8 cellular contexts compared by ENCODE assay signal in genomic region chr12:104064842-104065441, GRCh38. TPM values are rescaled to one million over a fixed set of nuclear protein-coding genes. Genes with fewer than 3 reads are reported as not detected.
A peak's percentile ranks its signal among the peaks of the same experiment; 100 is the strongest.
DNase-seq lines count a peak whose midpoint lies in the region; ATAC-seq and TF ChIP-seq lines count a peak whose summit lies in the region.

No MANE protein-coding gene starts in this region.

- peak overlapping the region; percentile 89 to 96 (median 95) for H3K4me3 Mint-ChIP-seq in naive B cell

- no peaks in the 10 kb centered on the region for H4K20me1 ChIP-seq in SK-N-SH (ENCODE audit: insufficient read depth)

- peaks cover 6 to 13% of the 10 kb centered on the region in 2 experiments; a peak in 3 of 4 replicates for H3K4me1 ChIP-seq in SK-N-SH (ENCODE audit: control insufficient read depth in 1 of 2, insufficient read depth in 2 of 2, low read depth in 1 of 2, low read length in 1 of 2)

- TF ChIP-seq RAD21 in SK-N-SH (IDR thresholded peaks at IDR 0.05; ENCODE audit: low read length) = no peak

- TF ChIP-seq CTCF in GM10248 (IDR thresholded peaks at IDR 0.05; ENCODE audit: control extremely low read depth, extremely low read depth, low read depth, missing control alignments) (no peak), SK-N-SH (IDR thresholded peaks at IDR 0.05) (no peak), epithelial cell of proximal tubule (conservative IDR thresholded peaks at IDR 0.05; ENCODE audit: low read depth, low read length) (no peak)

- H3K36me3 ChIP-seq in SK-N-SH (replicated peaks in 1 of 2; ENCODE audit: control insufficient read depth in 1 of 2, insufficient read depth in 2 of 2, low read length in 1 of 2) = peaks cover 9 to 20% of the 10 kb centered on the region in 2 experiments

- no peaks in the 10 kb centered on the region for H3K9me3 ChIP-seq in SK-N-SH

- DNase-seq in GM10248 (ENCODE audit: extremely low spot score) = peak; percentile 21
- peak; percentile 22 for DNase-seq in HCEC 1CT
- peak; percentile 34 for DNase-seq in SK-N-SH
- DNase-seq in epithelial cell of proximal tubule (ENCODE audit: low read depth) = no peak
- DNase-seq in naive B cell = no peak
- DNase-seq in ecto neural progenitor cell (ENCODE audit: low spot score) = no peak
- no peak for DNase-seq in UCSD-AML1 (lab: John Stamatoyannopoulos, UW; ENCODE audit: unreplicated experiment)

- H3K9me3 Mint-ChIP-seq in naive B cell = no peaks in the 10 kb centered on the region

- peak overlapping the region; percentile 100 for H3K4me2 ChIP-seq in SK-N-SH

- no peak for TF ChIP-seq EP300 in SK-N-SH (IDR thresholded peaks at IDR 0.05; ENCODE audit: borderline replicate concordance in 1 of 2, low read depth in 1 of 2, low read length in 1 of 2)

- peaks cover 0 to 3% of the 10 kb centered on the region in 2 donors for H3K36me3 Mint-ChIP-seq in naive B cell

- POLR2A ChIA-PET in GM10248 (lab: Yijun Ruan, JAX) = interaction anchor here (0.7 to 1.5 kb wide), 6 partner anchors 14 to 224 kb away, joined by 3 to 8 read pairs (median 4); partner anchors contain the start of genes HSP90B1 and NFYB
- POLR2A ChIA-PET in SK-N-SH (lab: Yijun Ruan, JAX) = interaction anchor here (0.7 to 3.1 kb wide), 3 partner anchors 9 to 135 kb away, joined by 3 to 27 read pairs (median 9); partner anchors contain the start of genes HSP90B1 and TDG

- H3K9me2 ChIP-seq in SK-N-SH = no peaks in the 10 kb centered on the region

- peaks cover 29% of the 10 kb centered on the region for H3K79me2 ChIP-seq in SK-N-SH (ENCODE audit: insufficient read depth)

- H3K27ac ChIP-seq in SK-N-SH (ENCODE audit: low read depth in 2 of 2, low read length in 1 of 2) = no peak overlapping the region; a peak in 2 of 4 replicates

- peak overlapping the region; percentile 74; the same call in 1 of the 2 replicates for H3K9ac ChIP-seq in SK-N-SH

- CTCF ChIA-PET in GM10248 (lab: Yijun Ruan, JAX) (interaction anchor here (1.1 to 5.0 kb wide), 4 partner anchors 19 to 91 kb away, joined by 3 to 29 read pairs (median 8); no protein-coding TSS in a partner anchor), SK-N-SH (lab: Yijun Ruan, JAX) (interaction anchor here (1.5 to 3.1 kb wide), 2 partner anchors 10 to 44 kb away, joined by 7 to 15 read pairs; no protein-coding TSS in a partner anchor)

- H3K27me3 ChIP-seq in SK-N-SH (ENCODE audit: insufficient read depth) = no peaks in the 10 kb centered on the region

- H3K27ac Mint-ChIP-seq in naive B cell = peak overlapping the region; percentile 45 to 91 (median 69)

- H3K4me3 ChIP-seq in SK-N-SH (ENCODE audit: low read depth in 2 of 2, low read length in 1 of 2) (peak overlapping the region; percentile 94 to 98), epithelial cell of proximal tubule (ENCODE audit: low read depth, low read length) (peak overlapping the region; percentile 88)

- ATAC-seq in naive B cell (ENCODE audit: low read depth in 2 of 2) (no peak), HG02981 (IDR thresholded peaks at IDR 0.05; ENCODE audit: unreplicated experiment) (no peak)

- H3K27me3 Mint-ChIP-seq in naive B cell = peaks cover 3 to 5% (median 4%) of the 10 kb centered on the region in 3 donors

- peaks cover 14 to 17% (median 14%) of the 10 kb centered on the region in 3 donors for H3K4me1 Mint-ChIP-seq in naive B cell

- 6% methylated on average over 19 of the region's 41 CpGs for WGBS in SK-N-SH (ENCODE audit: low lambda C conversion rate)

- peak overlapping the region; percentile 96 for H2AFZ ChIP-seq in SK-N-SH (ENCODE audit: low read depth)

- peaks cover 4% of the 10 kb centered on the region for H3F3A ChIP-seq in SK-N-SH (replicated peaks; ENCODE audit: insufficient read depth)

TF ChIP-seq in SK-N-SH, 30 proteins besides CTCF, POLR2A, EP300 and RAD21:
- TF ChIP-seq YY1 (IDR thresholded peaks at IDR 0.05; ENCODE audit: low read depth) = no peak
- TF ChIP-seq RFX5 (IDR thresholded peaks at IDR 0.05; ENCODE audit: low read length) = no peak
- TF ChIP-seq RXRA (IDR thresholded peaks at IDR 0.05; ENCODE audit: borderline replicate concordance, low read depth) = no peak
- no peak for TF ChIP-seq JUND (IDR thresholded peaks at IDR 0.05)
- no peak for TF ChIP-seq FOSL2 (IDR thresholded peaks at IDR 0.05; ENCODE audit: borderline replicate concordance, low read depth)
- no peak for TF ChIP-seq TAF1 (IDR thresholded peaks at IDR 0.05; ENCODE audit: borderline replicate concordance, low read depth, low read length)
- no peak for TF ChIP-seq USF2 (IDR thresholded peaks at IDR 0.05; ENCODE audit: borderline replicate concordance, low read depth, low read length)
- no peak for TF ChIP-seq NFIC (IDR thresholded peaks at IDR 0.05; ENCODE audit: borderline replicate concordance)
- no peak for TF ChIP-seq SIN3A (IDR thresholded peaks at IDR 0.05; ENCODE audit: borderline replicate concordance, low read depth, low read length)
- TF ChIP-seq IRF3 (IDR thresholded peaks at IDR 0.05; ENCODE audit: low read depth, low read length) = no peak
- TF ChIP-seq REST (IDR thresholded peaks at IDR 0.05; ENCODE audit: low read depth, low read length) = no peak
- TF ChIP-seq MEF2A (IDR thresholded peaks at IDR 0.05; ENCODE audit: borderline replicate concordance, low read depth) = no peak
- TF ChIP-seq GATA2 (CRISPR knock-in tag; IDR thresholded peaks at IDR 0.05) = no peak
- no peak for TF ChIP-seq FOXJ3 (CRISPR knock-in tag; IDR thresholded peaks at IDR 0.05)
- no peak for TF ChIP-seq RCOR1 (IDR thresholded peaks at IDR 0.05; ENCODE audit: low read length)
- no peak for TF ChIP-seq MXI1 (IDR thresholded peaks at IDR 0.05; ENCODE audit: low read depth, low read length)
- no peak for TF ChIP-seq CHD2 (IDR thresholded peaks at IDR 0.05; ENCODE audit: low read length, partially characterized antibody)
- TF ChIP-seq NRF1 (IDR thresholded peaks at IDR 0.05; ENCODE audit: low read depth, low read length) = no peak
- no peak for TF ChIP-seq SMC3 (IDR thresholded peaks at IDR 0.05; ENCODE audit: low read depth, low read length)

RNA-seq across cellular contexts. Expression of gene HCFC2, which starts 0.6 kb away (rescaled TPM):
- polyA plus RNA-seq in SK-N-SH (2012; rRNA removed) (5.2 and 6.6 TPM in 2 replicates), naive B cell (ENCODE audit: low read depth in 6 of 6) (10 to 100 TPM in 1 of 6 donors, 1 to 10 TPM in 5; 2.6 to 11.5 (median 6.4) TPM)
- 5.8 and 6.1 TPM in 2 replicates for polyA plus RNA-seq in SK-N-SH (2012; cell fraction: cytosol; rRNA removed)
- 7.6 and 15.4 TPM in 2 replicates for polyA plus RNA-seq in SK-N-SH (2012; cell fraction: nucleus; rRNA removed)
- 3.5 and 6.1 TPM in 2 replicates for total RNA-seq in epithelial cell of proximal tubule

RNA-seq across cellular contexts. Expression of gene GLT8D2, which starts 15.0 kb away (rescaled TPM):
- polyA plus RNA-seq in SK-N-SH (2012; rRNA removed) = 50.0 and 69.5 TPM in 2 replicates
- 65.5 and 65.6 TPM in 2 replicates for polyA plus RNA-seq in SK-N-SH (2012; cell fraction: cytosol; rRNA removed)
- 28.7 and 58.5 TPM in 2 replicates for polyA plus RNA-seq in SK-N-SH (2012; cell fraction: nucleus; rRNA removed)
- 0.46 and 2.0 TPM in 2 replicates for total RNA-seq in epithelial cell of proximal tubule
- under 1 TPM in 2 of 6 donors, not detected in 4; 0.32 to 0.66 TPM for polyA plus RNA-seq in naive B cell (ENCODE audit: low read depth in 6 of 6)

Comparison
In these comparisons a context has a peak if more than half of its experiments do, and no peak if none do; other contexts are left out.
1. DNase-seq: peak in GM10248 (single experiment), HCEC 1CT (single experiment) and SK-N-SH (single experiment); none in epithelial cell of proximal tubule (single experiment), naive B cell (single experiment), ecto neural progenitor cell (single experiment) and UCSD-AML1 (single experiment).
2. RNA of gene GLT8D2, which starts 15.0 kb away (polyA plus RNA-seq): 28.7 to 69.5 TPM in SK-N-SH; 0.32 to 0.66 TPM in naive B cell; every median in the first group is over 10 times any median in the second.